In genomic region chr11:60873533-60873932, GRCh38 we compare ENCODE assay signal across 1 cellular context.
TF ChIP-seq lines count a peak whose summit lies in the region.

No MANE protein-coding gene starts in this region.

TF ChIP-seq in H1, 55 proteins besides CTCF, POLR2A, EP300 and RAD21:
- no peak for TF ChIP-seq TEAD4 (IDR thresholded peaks at IDR 0.05; ENCODE audit: low read depth, low read length)
